10 cellular contexts compared by ENCODE assay signal in the genomic region with DNA sequence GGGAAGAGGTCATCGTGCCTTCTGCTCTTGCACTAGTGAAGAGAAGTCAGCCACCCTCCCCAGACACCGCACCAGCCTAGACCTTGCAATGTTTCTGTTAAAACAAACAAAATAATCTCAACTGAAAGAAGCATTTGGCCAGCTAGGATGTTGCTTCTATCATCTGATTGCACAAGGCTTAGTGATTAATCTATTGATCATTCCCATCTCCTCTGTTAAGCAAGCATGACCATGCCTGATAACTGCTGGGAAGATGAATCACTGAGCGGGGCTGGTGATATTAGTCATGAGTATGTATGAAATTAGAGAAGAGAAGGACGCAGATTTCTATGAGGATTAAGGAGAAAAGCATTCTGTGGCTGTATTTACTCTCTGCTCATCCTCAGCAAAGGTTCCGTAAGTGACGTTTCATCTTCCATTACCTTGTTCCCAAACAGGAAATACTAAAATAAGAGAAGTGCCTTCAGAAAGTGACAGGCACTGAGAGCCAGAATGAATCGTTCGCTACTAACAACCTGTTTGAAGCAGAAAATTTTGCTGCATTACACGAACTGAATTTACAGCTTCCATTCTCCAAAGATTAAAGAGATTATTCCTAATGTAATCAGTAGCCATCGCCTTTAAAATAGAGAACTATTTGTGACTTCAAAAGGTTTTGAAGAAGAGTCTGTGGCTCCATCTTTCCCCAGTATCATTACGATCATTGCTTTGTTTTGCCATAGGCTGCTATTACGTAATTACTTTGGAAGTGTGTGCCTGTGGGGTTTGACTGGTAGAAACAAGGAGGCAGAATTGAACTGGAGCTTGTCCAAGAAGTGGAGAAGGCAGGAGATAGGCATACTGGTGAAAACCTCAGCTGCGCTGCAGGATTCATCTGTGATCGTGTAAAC.
A peak's percentile ranks its signal among the peaks of the same experiment; 100 is the strongest.
DNase-seq lines count a peak whose midpoint lies in the region; ATAC-seq lines count a peak whose summit lies in the region.
"Had no signal": no experiment of that assay in that cellular context is flagged by ENCODE, and none has a peak within 500 bp of the region (broad histone marks: within the 10 kb centered on the region; RNA-seq: fewer than 3 reads in every experiment).

No MANE protein-coding gene starts in this region.

- H3K27ac Mint-ChIP-seq in activated T-cell treated with anti-CD3 and anti-CD28 coated beads, Interleukin-2, amount 50 U/mL, for 72 hours = no peak overlapping the region
- H3K27ac Mint-ChIP-seq: activated naive CD4-positive, alpha-beta T cell treated with anti-CD3 and anti-CD28 coated beads, Interleukin-2, amount 50 U/mL, for 24 hours had no signal

- H3K27ac ChIP-seq in caudate nucleus (ENCODE audit: low read depth, low read length) (peak overlapping the region; percentile 58), mesodermal cell (ENCODE audit: low read depth, low read length, severe bottlenecking) (peak overlapping the region; percentile 7)

- H3K4me1 ChIP-seq in mesodermal cell (ENCODE audit: control insufficient read depth, insufficient read depth, low read length, poor library complexity, severe bottlenecking) = peaks cover 11% of the 10 kb centered on the region

- H3K36me3 ChIP-seq in mesodermal cell (ENCODE audit: control insufficient read depth, insufficient read depth, low read length) = no peaks in the 10 kb centered on the region

- H3K36me3 Mint-ChIP-seq in activated T-cell treated with anti-CD3 and anti-CD28 coated beads, Interleukin-2, amount 50 U/mL, for 72 hours (ENCODE audit: insufficient read depth in 2 of 2) = no peaks in the 10 kb centered on the region
- H3K36me3 Mint-ChIP-seq: activated naive CD4-positive, alpha-beta T cell treated with anti-CD3 and anti-CD28 coated beads, Interleukin-2, amount 50 U/mL, for 24 hours had no signal

- H3K4me1 Mint-ChIP-seq in activated T-cell treated with anti-CD3 and anti-CD28 coated beads, Interleukin-2, amount 50 U/mL, for 72 hours (ENCODE audit: low read depth) = no peaks in the 10 kb centered on the region
- H3K4me1 Mint-ChIP-seq: activated naive CD4-positive, alpha-beta T cell treated with anti-CD3 and anti-CD28 coated beads, Interleukin-2, amount 50 U/mL, for 24 hours had no signal

- H3K27me3 Mint-ChIP-seq in activated T-cell treated with anti-CD3 and anti-CD28 coated beads, Interleukin-2, amount 50 U/mL, for 72 hours (ENCODE audit: low read depth) = peaks cover 25% of the 10 kb centered on the region

- no peak overlapping the region for H3K4me3 ChIP-seq in mesodermal cell (ENCODE audit: extremely low read depth, insufficient read depth, low read length, poor library complexity, severe bottlenecking)

- peak; percentile 96 for DNase-seq in EL
- DNase-seq in NCI-H226 = peak; percentile 37
- peak in 6 of 61 donors; percentile 4 to 52 (median 14) for DNase-seq in caudate nucleus (lab: John Stamatoyannopoulos, UW)
- DNase-seq in activated T-cell treated with anti-CD3 and anti-CD28 coated beads, Interleukin-2, amount 50 U/mL, for 72 hours = no peak
- no peak for DNase-seq in NCI-H1694 (lab: John Stamatoyannopoulos, UW)
- no peak for DNase-seq in HT-29 (ENCODE audit: low spot score)
- DNase-seq: NCI-H82 had no signal

- no peaks in the 10 kb centered on the region for H3K9me3 ChIP-seq in mesodermal cell (ENCODE audit: control insufficient read depth, low read length)

- 74 to 78% methylated on average over 6 to 7 of the region's 14 CpGs for WGBS in mesodermal cell (ENCODE audit: insufficient coverage in 2 of 2), 2 experiments

- no peak for ATAC-seq in activated T-cell treated with anti-CD3 and anti-CD28 coated beads, Interleukin-2, amount 50 U/mL, for 72 hours (replicated peaks in 1 of 2)
- no peak for ATAC-seq in GM19463 (IDR thresholded peaks at IDR 0.05; ENCODE audit: unreplicated experiment)

- peaks cover 0 to 3% of the 10 kb centered on the region in 2 donors for H3K9me3 Mint-ChIP-seq in activated T-cell treated with anti-CD3 and anti-CD28 coated beads, Interleukin-2, amount 50 U/mL, for 72 hours
- H3K9me3 Mint-ChIP-seq: activated naive CD4-positive, alpha-beta T cell treated with anti-CD3 and anti-CD28 coated beads, Interleukin-2, amount 50 U/mL, for 24 hours had no signal

- H3K4me3 Mint-ChIP-seq in activated T-cell treated with anti-CD3 and anti-CD28 coated beads, Interleukin-2, amount 50 U/mL, for 72 hours = no peak overlapping the region
- H3K4me3 Mint-ChIP-seq: activated naive CD4-positive, alpha-beta T cell treated with anti-CD3 and anti-CD28 coated beads, Interleukin-2, amount 50 U/mL, for 24 hours had no signal

Comparison
In these comparisons a context has a peak if more than half of its experiments do, and no peak if none do; other contexts are left out.
1. DNase-seq: peak in EL (single experiment) and NCI-H226 (single experiment); none in activated T-cell treated with anti-CD3 and anti-CD28 coated beads, Interleukin-2, amount 50 U/mL, for 72 hours (0 of 2), NCI-H1694 (single experiment) and HT-29 (single experiment).